In the genomic region with DNA sequence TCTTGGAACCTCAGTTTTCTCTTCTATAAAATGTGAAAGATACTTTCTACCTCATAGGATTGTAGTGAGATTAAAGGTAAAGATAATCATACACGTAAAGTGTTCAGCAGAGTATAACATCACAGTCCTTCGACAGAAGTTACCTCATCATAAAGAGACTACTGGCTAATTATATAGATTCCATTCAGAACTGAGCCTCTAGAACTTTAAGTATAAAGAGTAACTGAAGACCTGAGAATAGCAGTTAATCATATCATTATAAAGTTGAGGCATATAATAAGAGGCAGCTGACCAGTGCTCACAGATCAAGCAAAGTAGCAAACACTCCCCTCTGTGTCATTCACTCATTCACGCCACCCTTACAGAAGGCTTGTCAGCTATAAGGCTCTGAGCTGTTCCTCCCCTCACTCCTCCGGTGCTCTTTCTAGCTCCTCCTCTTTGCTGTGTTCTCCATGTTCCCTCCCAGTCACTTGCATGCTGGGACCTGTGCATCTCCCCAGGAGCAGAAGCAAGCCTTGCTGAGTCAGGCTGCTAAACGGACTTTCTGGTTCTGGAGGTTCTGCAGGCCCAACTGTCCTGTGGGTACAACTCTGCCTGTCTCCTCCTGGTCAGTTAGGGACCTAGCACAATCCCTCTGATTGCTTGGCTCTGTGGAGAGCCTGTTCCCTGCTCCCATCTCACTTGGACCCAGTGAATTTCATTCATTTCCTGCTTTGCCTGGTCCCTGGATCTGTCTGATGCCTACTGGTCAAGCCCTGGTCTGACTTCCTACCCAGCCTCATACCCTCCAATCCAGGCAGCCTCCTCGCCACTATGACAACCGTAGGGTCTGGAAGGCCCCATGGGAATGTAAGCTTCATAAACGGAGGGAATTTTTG, we compare ENCODE assay signal across 1 cellular context.
TF ChIP-seq lines count a peak whose summit lies in the region.

No MANE protein-coding gene starts in this region.

TF ChIP-seq in H1, 55 proteins besides CTCF, POLR2A, EP300 and RAD21:
- TF ChIP-seq GTF2F1 (IDR thresholded peaks at IDR 0.05; ENCODE audit: borderline replicate concordance, low read depth, low read length) (no peak), BRCA1 (IDR thresholded peaks at IDR 0.05; ENCODE audit: low read depth, low read length) (no peak), EZH2 (IDR thresholded peaks at IDR 0.05; ENCODE audit: low read depth, low read length, severe bottlenecking) (no peak), MAFK (IDR thresholded peaks at IDR 0.05; ENCODE audit: low read depth, low read length) (no peak), TEAD4 (IDR thresholded peaks at IDR 0.05; ENCODE audit: low read depth, low read length) (no peak), KDM5A (IDR thresholded peaks at IDR 0.05; ENCODE audit: low read length) (no peak), SRF (IDR thresholded peaks at IDR 0.05; ENCODE audit: low read depth, low read length) (no peak), JUND (IDR thresholded peaks at IDR 0.05; ENCODE audit: low read length) (no peak), GABPA (IDR thresholded peaks at IDR 0.05; ENCODE audit: borderline replicate concordance, insufficient read depth, low read length) (no peak), CBX5 (IDR thresholded peaks at IDR 0.05; ENCODE audit: low read depth, low read length) (no peak), JUN (IDR thresholded peaks at IDR 0.05; ENCODE audit: low read depth, low read length) (no peak), NRF1 (IDR thresholded peaks at IDR 0.05; ENCODE audit: low read depth, low read length) (no peak), TAF1 (IDR thresholded peaks at IDR 0.05; ENCODE audit: low read depth, low read length) (no peak), PHF8 (conservative IDR thresholded peaks at IDR 0.05; ENCODE audit: low read depth, low read length) (no peak), SUZ12 (IDR thresholded peaks at IDR 0.05; ENCODE audit: low read length) (no peak)
- TF ChIP-seq, protein P1, sequence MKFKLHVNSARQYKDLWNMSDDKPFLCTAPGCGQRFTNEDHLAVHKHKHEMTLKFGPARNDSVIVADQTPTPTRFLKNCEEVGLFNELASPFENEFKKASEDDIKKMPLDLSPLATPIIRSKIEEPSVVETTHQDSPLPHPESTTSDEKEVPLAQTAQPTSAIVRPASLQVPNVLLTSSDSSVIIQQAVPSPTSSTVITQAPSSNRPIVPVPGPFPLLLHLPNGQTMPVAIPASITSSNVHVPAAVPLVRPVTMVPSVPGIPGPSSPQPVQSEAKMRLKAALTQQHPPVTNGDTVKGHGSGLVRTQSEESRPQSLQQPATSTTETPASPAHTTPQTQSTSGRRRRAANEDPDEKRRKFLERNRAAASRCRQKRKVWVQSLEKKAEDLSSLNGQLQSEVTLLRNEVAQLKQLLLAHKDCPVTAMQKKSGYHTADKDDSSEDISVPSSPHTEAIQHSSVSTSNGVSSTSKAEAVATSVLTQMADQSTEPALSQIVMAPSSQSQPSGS (IDR thresholded peaks at IDR 0.05; ENCODE audit: low read length), result no peak
- TF ChIP-seq, protein P2, sequence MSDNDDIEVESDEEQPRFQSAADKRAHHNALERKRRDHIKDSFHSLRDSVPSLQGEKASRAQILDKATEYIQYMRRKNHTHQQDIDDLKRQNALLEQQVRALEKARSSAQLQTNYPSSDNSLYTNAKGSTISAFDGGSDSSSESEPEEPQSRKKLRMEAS (IDR thresholded peaks at IDR 0.05), result no peak
